8 cellular contexts compared by ENCODE assay signal in the genomic region with DNA sequence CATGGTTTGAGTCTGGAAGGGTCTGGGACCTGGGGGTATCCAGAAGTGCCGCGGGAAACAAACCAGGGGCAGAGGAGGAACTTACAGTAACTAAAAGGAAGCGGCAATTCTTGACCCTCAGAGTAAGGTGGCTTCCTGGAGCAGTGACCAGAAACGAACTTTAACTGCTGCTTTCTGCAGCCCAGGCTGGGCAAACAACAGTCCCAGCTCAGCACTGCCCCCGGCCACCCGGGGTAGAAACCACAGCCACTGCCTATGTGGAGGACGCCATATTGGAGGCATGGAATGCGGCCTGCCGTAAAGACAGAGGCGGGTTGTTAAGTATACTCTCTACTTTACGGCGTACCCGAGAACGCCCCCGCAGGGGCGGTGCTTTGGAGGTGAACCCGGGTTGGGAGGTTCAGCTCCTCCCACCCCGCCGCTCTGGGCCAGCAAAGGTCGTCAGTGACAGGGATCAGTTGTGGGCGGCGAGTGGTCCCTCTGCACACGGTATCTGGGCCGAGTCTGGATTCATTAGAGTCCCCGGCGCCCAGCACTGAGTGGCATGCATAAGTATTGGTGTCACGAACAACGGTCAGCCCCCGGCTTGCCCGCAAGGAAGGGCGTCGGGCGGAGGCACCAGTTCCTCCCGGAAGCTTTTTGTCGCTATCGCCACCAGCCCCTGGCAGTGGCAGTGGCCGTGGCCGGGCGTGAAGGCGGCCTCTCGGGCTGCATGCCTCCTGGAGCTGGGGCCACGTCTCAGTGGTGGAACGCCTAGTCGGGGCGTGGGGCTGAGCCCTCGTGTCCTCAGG. TPM values are rescaled to one million over a fixed set of nuclear protein-coding genes. Genes with fewer than 3 reads are reported as not detected.
A peak's percentile ranks its signal among the peaks of the same experiment; 100 is the strongest.
DNase-seq lines count a peak whose midpoint lies in the region; ATAC-seq, FAIRE-seq and TF ChIP-seq lines count a peak whose summit lies in the region.

Gene PDSS2 (minus strand): TSS at position 282 of the 791 bp plus-strand sequence. CDS start 279 bp downstream, at position 3.

- POLR2A ChIA-PET in T-cell (lab: Charles Lee) = interaction anchor here (0.5 to 1.8 kb wide), 5 partner anchors 11 to 1133 kb away, joined by 3 to 5 read pairs (median 3); no protein-coding TSS in a partner anchor

- no peaks in the 10 kb centered on the region for H3K9me3 Mint-ChIP-seq in T-cell

- peak within 1 kb of the TSS; percentile 56 to 97 (median 80) for H3K4me3 ChIP-seq in heart right ventricle
- H3K4me3 ChIP-seq in upper lobe of right lung = peak within 1 kb of the TSS; percentile 91

- 0 to 1% (median 0%) methylated on average over 46 of the region's 46 CpGs for WGBS in adipose tissue, 3 donors
- 0 to 1% methylated on average over 46 of the region's 46 CpGs for WGBS in heart right ventricle, 2 donors

- no peaks in the 10 kb centered on the region for H3K27me3 Mint-ChIP-seq in T-cell

- H3K27me3 ChIP-seq in heart right ventricle (no peaks in the 10 kb centered on the region), upper lobe of right lung (no peaks in the 10 kb centered on the region)

- peak; percentile 87 for DNase-seq in GM12892 (ENCODE audit: insufficient read length)
- DNase-seq in NCI-H1436 treated with DMSO at 0.1 percent for 48 hours (lab: John Stamatoyannopoulos, UW) = peak; percentile 88
- DNase-seq in T-cell = peak; percentile 89 to 100 (median 98)
- peak; percentile 98 to 99 for DNase-seq in heart right ventricle
- DNase-seq in posterior cingulate gyrus = peak; percentile 96 to 99 (median 98)
- peak; percentile 100 for DNase-seq in upper lobe of right lung

- peak; percentile 92 for TF ChIP-seq POLR2A in GM12892 (IDR thresholded peaks at IDR 0.05; ENCODE audit: low read depth, low read length)

- H3K27ac Mint-ChIP-seq in T-cell = peak within 1 kb of the TSS; percentile 95 to 96

- TF ChIP-seq CTCF in heart right ventricle (IDR thresholded peaks at IDR 0.05) (peak in 8 of 9 donors; percentile 26 to 69 (median 48)), upper lobe of right lung (IDR thresholded peaks at IDR 0.05) (peak; percentile 59)

- no peaks in the 10 kb centered on the region for H3K9me3 ChIP-seq in heart right ventricle
- no peaks in the 10 kb centered on the region for H3K9me3 ChIP-seq in upper lobe of right lung

- peaks cover 26 to 33% (median 33%) of the 10 kb centered on the region in 3 donors for H3K4me1 Mint-ChIP-seq in T-cell

- H3K36me3 ChIP-seq in heart right ventricle (peaks cover 0 to 5% (median 0%) of the 10 kb centered on the region in 9 donors), upper lobe of right lung (no peaks in the 10 kb centered on the region)

- ATAC-seq in HG02852 (IDR thresholded peaks at IDR 0.05; ENCODE audit: unreplicated experiment) = peak; percentile 94
- ATAC-seq in T-cell (replicated peaks in 1 of 4) = peak; percentile 94 to 98 (median 96)
- peak; percentile 98 to 99 (median 99) for ATAC-seq in heart right ventricle
- peak; percentile 99 for ATAC-seq in upper lobe of right lung

- peaks cover 0 to 32% (median 19%) of the 10 kb centered on the region in 9 donors for H3K4me1 ChIP-seq in heart right ventricle
- H3K4me1 ChIP-seq in upper lobe of right lung = peaks cover 15% of the 10 kb centered on the region

- peak; percentile 97 for FAIRE-seq in GM12892 (lab: Jason Lieb, UNC)

- intact Hi-C loops in heart right ventricle (cut with DNase I) = loop anchor here in 4 of 10 donors (2.0 to 10.0 kb wide), 4 partner anchors 31 to 193 kb away; partner anchors contain the start of gene SOBP (in 2 of the 4)
- intact Hi-C loops in posterior cingulate gyrus (cut with DNase I) = loop anchor here (1.0 to 5.0 kb wide), 3 partner anchors 30 to 345 kb away; partner anchors contain the start of gene BEND3
- intact Hi-C loops in upper lobe of right lung (cut with DNase I) = no loop called here

- H3K27ac ChIP-seq in adipose tissue (ENCODE audit: low read depth, low read length) (peak within 1 kb of the TSS; percentile 5), heart right ventricle (peak within 1 kb of the TSS; percentile 85 to 97 (median 90)), upper lobe of right lung (peak within 1 kb of the TSS; percentile 97)

- H3K36me3 Mint-ChIP-seq in T-cell = peaks cover 4% of the 10 kb centered on the region

- H3K4me3 Mint-ChIP-seq in T-cell = peak within 1 kb of the TSS; percentile 94 to 97 (median 96)

- CTCF ChIA-PET in T-cell (lab: Charles Lee) = interaction anchor here in 1 of 2 donors (0.8 to 2.6 kb wide), 6 partner anchors 11 to 505 kb away, joined by 3 to 9 read pairs (median 4); no protein-coding TSS in a partner anchor

RNA-seq across cellular contexts. Expression of gene PDSS2, which starts in this region (rescaled TPM):
- polyA plus RNA-seq in GM12892 (2012; ENCODE audit: missing spikeins) = 7.9 TPM
- 10 to 100 TPM; 10.8 to 13.6 (median 11.8) TPM for total RNA-seq in T-cell
- 10 to 100 TPM in 1 of 3 donors, 1 to 10 TPM in 2; 6.7 to 10.4 (median 8.9) TPM for polyA plus RNA-seq in adipose tissue
- 10 to 100 TPM; 15.5 to 22.2 (median 19.7) TPM for total RNA-seq in heart right ventricle
- 1 to 10 TPM; 5.5 to 9.2 TPM for polyA plus RNA-seq in heart right ventricle
- total RNA-seq in upper lobe of right lung = 16.2 TPM

Comparison
In these comparisons a context has a peak if more than half of its experiments do, and no peak if none do; other contexts are left out.
1. Peak in every context shown above with its lines: DNase-seq, ATAC-seq, H3K4me3 ChIP-seq and H3K27ac ChIP-seq.
2. H3K27ac ChIP-seq: peak in every context shown above with its lines; median percentile 97 in upper lobe of right lung; 90 in heart right ventricle; 5 in adipose tissue.